In genomic region chr22:23496445-23496833, GRCh38 we compare ENCODE assay signal across 14 cellular contexts.
"Had no signal": no experiment of that assay in that cellular context is flagged by ENCODE, and none has a peak within 500 bp of the region (broad histone marks: within the 10 kb centered on the region; RNA-seq: fewer than 3 reads in every experiment).

No MANE protein-coding gene starts in this region.

- H3K9me3 Mint-ChIP-seq: activated CD4-positive, alpha-beta T cell treated with anti-CD3 and anti-CD28 coated beads, Interleukin-2, amount 10 ng/mL, durations not matched to agents 24 days and 14 days; activated T-cell treated with anti-CD3 and anti-CD28 coated beads, Interleukin-2, amount 50 U/mL, for 4 hours had no signal

- H3K4me2 ChIP-seq: smooth muscle cell had no signal

- H3K4me3 Mint-ChIP-seq: activated CD4-positive, alpha-beta T cell treated with anti-CD3 and anti-CD28 coated beads, Interleukin-2, amount 10 ng/mL, durations not matched to agents 24 days and 14 days; activated T-cell treated with anti-CD3 and anti-CD28 coated beads, Interleukin-2, amount 50 U/mL, for 4 hours had no signal

- H3K36me3 ChIP-seq: cardiac muscle cell, esophagus squamous epithelium, left lung, neutrophil, thyroid gland, WERI-Rb-1 had no signal

- H3K9me3 ChIP-seq: esophagus squamous epithelium, left lung, neutrophil, thyroid gland had no signal

- H3K27me3 ChIP-seq: cardiac muscle cell, left lung, neutrophil, thyroid gland had no signal

- DNase-seq: activated T-cell treated with anti-CD3 and anti-CD28 coated beads, Interleukin-2, amount 50 U/mL, for 4 hours; esophagus squamous epithelium; foreskin fibroblast; glutamatergic neuron; mesenchymal stem cell; thyroid gland; WERI-Rb-1 had no signal

- H3K27me3 Mint-ChIP-seq: activated CD4-positive, alpha-beta T cell treated with anti-CD3 and anti-CD28 coated beads, Interleukin-2, amount 10 ng/mL, durations not matched to agents 24 days and 14 days had no signal

- H3K4me3 ChIP-seq: cardiac muscle cell, esophagus squamous epithelium, left lung, smooth muscle cell, thyroid gland had no signal

- H3K27ac ChIP-seq: cardiac muscle cell, esophagus squamous epithelium, left lung, neutrophil, thyroid gland, WERI-Rb-1 had no signal

- H3K27ac Mint-ChIP-seq: activated CD4-positive, alpha-beta T cell treated with anti-CD3 and anti-CD28 coated beads, Interleukin-2, amount 10 ng/mL, durations not matched to agents 24 days and 14 days had no signal

- H3K4me1 ChIP-seq: left lung, thyroid gland had no signal

- FAIRE-seq: colon had no signal

- ATAC-seq: activated T-cell treated with anti-CD3 and anti-CD28 coated beads, Interleukin-2, amount 50 U/mL, for 4 hours; left lung; right cardiac atrium had no signal
